22 cellular contexts compared by ENCODE assay signal in genomic region chr4:39620551-39620950, GRCh38. TPM values are rescaled to one million over a fixed set of nuclear protein-coding genes. Genes with fewer than 3 reads are reported as not detected.
DNase-seq lines count a peak whose midpoint lies in the region; ATAC-seq and TF ChIP-seq lines count a peak whose summit lies in the region.
"Had no signal": no experiment of that assay in that cellular context is flagged by ENCODE, and none has a peak within 500 bp of the region (broad histone marks: within the 10 kb centered on the region; RNA-seq: fewer than 3 reads in every experiment).

No MANE protein-coding gene starts in this region.

- H3K27ac ChIP-seq in left ventricle myocardium inferior (replicated peaks) (peak overlapping the region; percentile 14), left lung (peak overlapping the region; percentile 30 to 57), transverse colon (peak overlapping the region in 3 of 4 donors; percentile 82 to 85 (median 85))
- H3K27ac ChIP-seq: breast epithelium, epithelial cell of prostate, HL-60, parathyroid adenoma had no signal

- ATAC-seq in Right ventricle myocardium inferior (no peak), left lung (no peak), HG03097 (IDR thresholded peaks at IDR 0.05; ENCODE audit: low FRiP score, unreplicated experiment) (no peak)
- ATAC-seq: naive thymus-derived CD4-positive, alpha-beta T cell had no signal

- H3K4me3 ChIP-seq in left ventricle myocardium inferior = no peak overlapping the region
- no peak overlapping the region for H3K4me3 ChIP-seq in astrocyte of the spinal cord (ENCODE audit: low read depth, low read length)
- H3K4me3 ChIP-seq in left lung = no peak overlapping the region
- H3K4me3 ChIP-seq in transverse colon = no peak overlapping the region
- H3K4me3 ChIP-seq: breast epithelium, lung, tibial nerve had no signal

- H3K36me3 ChIP-seq in left ventricle myocardium inferior = peaks cover 3% of the 10 kb centered on the region
- peaks cover 0 to under 1% of the 10 kb centered on the region in 2 donors for H3K36me3 ChIP-seq in left lung
- no peaks in the 10 kb centered on the region for H3K36me3 ChIP-seq in transverse colon
- H3K36me3 ChIP-seq: breast epithelium, tibial nerve had no signal

- WGBS in transverse colon (ENCODE audit: low coverage in 1 of 2), 2 donors = 81 to 85% methylated on average over 3 of the region's 3 CpGs

- intact Hi-C loops in left ventricle myocardium inferior (cut with micrococcal nuclease) = no loop called here
- intact Hi-C loops in Right ventricle myocardium inferior (cut with DNase I) = no loop called here
- intact Hi-C loops in left lung (cut with DNase I) = no loop called here
- intact Hi-C loops in transverse colon (cut with DNase I; ENCODE audit: low total_unique reads) = no loop called here

- no peak for DNase-seq in left ventricle myocardium inferior
- no peak for DNase-seq in Right ventricle myocardium inferior (ENCODE audit: missing footprints)
- DNase-seq in astrocyte of the spinal cord (ENCODE audit: low read depth, low spot score) = peak; percentile 52
- no peak for DNase-seq in left lung
- no peak for DNase-seq in transverse colon
- no peak for DNase-seq in NCI-H1436 treated with DMSO at 0.1 percent for 48 hours (lab: John Stamatoyannopoulos, UW)
- DNase-seq in activated CD4-positive, alpha-beta T cell treated with anti-CD3 and anti-CD28 coated beads, Interleukin-2, amount 50 U/mL, for 48 hours = no peak
- DNase-seq: activated B cell treated with CpG ODN at 0.5 μM for 24 hours; CD4-positive, alpha-beta T cell; immature natural killer cell; naive thymus-derived CD4-positive, alpha-beta T cell; NCI-H2029; NCI-H446 treated with DMSO at 0.1 percent for 48 hours; NK-92 treated with Interleukin-12 subunit alpha and Interleukin-12 subunit beta, amount 100 ng/mL, for 24 hours; small intestine had no signal

- in situ Hi-C loops in astrocyte of the spinal cord (cut with HindIII; ENCODE audit: low sequenced_read_pairs) = no loop called here
- in situ Hi-C loops in transverse colon (cut with MboI; ENCODE audit: low pct_ligation_motif_present in 1 of 4, low pct_unique_long_range_greater_than_20kb in 1 of 4, low sequenced_read_pairs in 3 of 4) = no loop called here

- H3K27me3 ChIP-seq in left ventricle myocardium inferior (ENCODE audit: low read depth) (no peaks in the 10 kb centered on the region), left lung (no peaks in the 10 kb centered on the region), transverse colon (no peaks in the 10 kb centered on the region)
- H3K27me3 ChIP-seq: breast epithelium, tibial nerve had no signal

- no peak for TF ChIP-seq POLR2A in transverse colon (IDR thresholded peaks at IDR 0.05)

- H3K4me1 ChIP-seq in left ventricle myocardium inferior (peaks cover 39% of the 10 kb centered on the region), left lung (peaks cover 0 to 22% of the 10 kb centered on the region in 2 donors), transverse colon (peaks cover 6 to 79% (median 24%) of the 10 kb centered on the region in 4 donors)
- H3K4me1 ChIP-seq: breast epithelium, parathyroid adenoma had no signal

- H3K9me3 ChIP-seq in left ventricle myocardium inferior (replicated peaks) (no peaks in the 10 kb centered on the region), left lung (no peaks in the 10 kb centered on the region), transverse colon (no peaks in the 10 kb centered on the region)
- H3K9me3 ChIP-seq: breast epithelium, tibial nerve had no signal

- TF ChIP-seq CTCF in left ventricle myocardium inferior (IDR thresholded peaks at IDR 0.05; ENCODE audit: borderline replicate concordance) (no peak), astrocyte of the spinal cord (IDR thresholded peaks at IDR 0.05; ENCODE audit: low read depth, low read length) (no peak), left lung (IDR thresholded peaks at IDR 0.05) (no peak), transverse colon (IDR thresholded peaks at IDR 0.05) (no peak)

- no peak for TF ChIP-seq EP300 in transverse colon (IDR thresholded peaks at IDR 0.05; ENCODE audit: low read depth)

RNA-seq across cellular contexts. Expression of gene SMIM14, which starts 18.1 kb away (rescaled TPM):
- 11.4 TPM for total RNA-seq in left ventricle myocardium inferior
- 11.0 TPM for total RNA-seq in Right ventricle myocardium inferior
- 10 to 100 TPM; 55.4 to 66.9 TPM for total RNA-seq in left lung
- 100 to 1,000 TPM in 1 of 4 donors, 10 to 100 TPM in 3; 23.1 to 103 (median 72.4) TPM for total RNA-seq in transverse colon

Comparison
In these comparisons a context has a peak if more than half of its experiments do, and no peak if none do; other contexts are left out.
1. H3K27ac ChIP-seq: peak in every context shown above with its lines; median percentile 85 in transverse colon; 44 in left lung; 14 in left ventricle myocardium inferior.